11 cellular contexts compared by ENCODE assay signal in genomic region chr4:36348403-36348938, GRCh38.
DNase-seq lines count a peak whose midpoint lies in the region; ATAC-seq and TF ChIP-seq lines count a peak whose summit lies in the region.
"Had no signal": no experiment of that assay in that cellular context is flagged by ENCODE, and none has a peak within 500 bp of the region (broad histone marks: within the 10 kb centered on the region; RNA-seq: fewer than 3 reads in every experiment).

No MANE protein-coding gene starts in this region.

- no peaks in the 10 kb centered on the region for H3K27me3 Mint-ChIP-seq in CD4-positive, alpha-beta memory T cell
- H3K27me3 Mint-ChIP-seq in central memory CD8-positive, alpha-beta T cell: no peaks in the 10 kb centered on the region

- H3K9me3 ChIP-seq in CD4-positive, alpha-beta memory T cell (ENCODE audit: control insufficient read depth in 1 of 2, low read length in 2 of 2): no peaks in the 10 kb centered on the region
- H3K9me3 ChIP-seq in Karpas-422 (ENCODE audit: low read length): no peaks in the 10 kb centered on the region
- H3K9me3 ChIP-seq: SJSA1 had no signal

- H3K4me3 Mint-ChIP-seq in CD4-positive, alpha-beta memory T cell: no peak overlapping the region
- H3K4me3 Mint-ChIP-seq in central memory CD8-positive, alpha-beta T cell: no peak overlapping the region

- intact Hi-C loops in CD4-positive, alpha-beta memory T cell (cut with micrococcal nuclease): no loop called here

- POLR2A ChIA-PET in CD4-positive, alpha-beta memory T cell (lab: Charles Lee; ENCODE audit: partially characterized antibody): interaction anchor here (2.0 kb wide), 1 partner anchor 104 kb away, joined by 8 read pairs; the partner anchor contains the start of gene ARAP2

- H3K4me2 ChIP-seq in Karpas-422 (ENCODE audit: low read depth, low read length, poor library complexity, severe bottlenecking): no peak overlapping the region

- DNase-seq in CD4-positive, alpha-beta memory T cell: peak in 1 of 5 donors; percentile 10
- DNase-seq in central memory CD8-positive, alpha-beta T cell (ENCODE audit: low spot score in 2 of 2): no peak
- no peak for DNase-seq in Karpas-422
- DNase-seq in erythroblast (lab: John Stamatoyannopoulos, UW): no peak
- DNase-seq in inferior parietal cortex (ENCODE audit: extremely low spot score): no peak
- no peak for DNase-seq in DMS 273 (lab: John Stamatoyannopoulos, UW; ENCODE audit: unreplicated experiment)

- H3K9ac ChIP-seq in Karpas-422 (ENCODE audit: low read length): no peak overlapping the region

- no peaks in the 10 kb centered on the region for H3K4me1 ChIP-seq in CD4-positive, alpha-beta memory T cell (ENCODE audit: insufficient read depth, low read length)
- H3K4me1 ChIP-seq in Karpas-422 (ENCODE audit: low read length): 0 out of 2 replicates have a peak, but pooled peaks cover 3% of the 10 kb centered on the region
- H3K4me1 ChIP-seq: SJSA1 had no signal

- CTCF ChIA-PET in CD4-positive, alpha-beta memory T cell (lab: Charles Lee; ENCODE audit: partially characterized antibody): interaction anchor here (0.9 to 4.2 kb wide), 6 partner anchors 23 to 55 kb away, joined by 3 to 105 read pairs (median 4); no protein-coding TSS in a partner anchor

- no peak overlapping the region for H3K27ac ChIP-seq in CD4-positive, alpha-beta memory T cell (ENCODE audit: low read depth, low read length)
- no peak overlapping the region for H3K27ac ChIP-seq in Karpas-422 (ENCODE audit: low read length)
- H3K27ac ChIP-seq: epithelial cell of prostate, SJSA1, skin epidermis had no signal

- peak; percentile 91 for ATAC-seq in GM19351 (IDR thresholded peaks at IDR 0.05; ENCODE audit: unreplicated experiment)
- ATAC-seq in HG03159 (IDR thresholded peaks at IDR 0.05; ENCODE audit: unreplicated experiment): peak; percentile 85
- ATAC-seq in central memory CD8-positive, alpha-beta T cell (replicated peaks; ENCODE audit: extremely low read depth, poor library complexity, severe bottlenecking): peak; percentile 66

- H4K20me1 ChIP-seq in Karpas-422 (ENCODE audit: insufficient read depth, low read depth, low read length): no peaks in the 10 kb centered on the region

- H3K4me3 ChIP-seq in CD4-positive, alpha-beta memory T cell (ENCODE audit: low read length in 2 of 2): no peak overlapping the region
- no peak overlapping the region for H3K4me3 ChIP-seq in Karpas-422 (ENCODE audit: low read length)
- H3K4me3 ChIP-seq: SJSA1, skin epidermis had no signal

- H3K36me3 ChIP-seq in CD4-positive, alpha-beta memory T cell (ENCODE audit: insufficient read depth, low read length): no peaks in the 10 kb centered on the region
- H3K36me3 ChIP-seq in Karpas-422 (ENCODE audit: insufficient read depth, low read length): no peaks in the 10 kb centered on the region
- H3K36me3 ChIP-seq: SJSA1 had no signal

- H3K79me2 ChIP-seq in Karpas-422 (ENCODE audit: low read length): no peaks in the 10 kb centered on the region

- H2AFZ ChIP-seq in Karpas-422 (ENCODE audit: low read length): no peak overlapping the region

- H3K36me3 Mint-ChIP-seq in CD4-positive, alpha-beta memory T cell: no peaks in the 10 kb centered on the region
- peaks cover 3% of the 10 kb centered on the region for H3K36me3 Mint-ChIP-seq in central memory CD8-positive, alpha-beta T cell (ENCODE audit: insufficient read depth)

- H3K9me3 Mint-ChIP-seq in CD4-positive, alpha-beta memory T cell: no peaks in the 10 kb centered on the region
- H3K9me3 Mint-ChIP-seq in central memory CD8-positive, alpha-beta T cell: no peaks in the 10 kb centered on the region

- no peaks in the 10 kb centered on the region for H3K27me3 ChIP-seq in CD4-positive, alpha-beta memory T cell (ENCODE audit: insufficient read depth, low read length)
- H3K27me3 ChIP-seq in Karpas-422 (ENCODE audit: low read length): no peaks in the 10 kb centered on the region
- H3K27me3 ChIP-seq: SJSA1 had no signal

- no peaks in the 10 kb centered on the region for H3K9me2 ChIP-seq in Karpas-422 (replicated peaks; ENCODE audit: insufficient read depth, low read length)

- TF ChIP-seq POLR2A in erythroblast (IDR thresholded peaks at IDR 0.05; ENCODE audit: low read length): no peak

- H3K4me1 Mint-ChIP-seq in CD4-positive, alpha-beta memory T cell: peaks cover 8 to 13% (median 8%) of the 10 kb centered on the region in 4 donors
- peaks cover 19% of the 10 kb centered on the region for H3K4me1 Mint-ChIP-seq in central memory CD8-positive, alpha-beta T cell

- peak overlapping the region in 5 of 7 donors; percentile 41 to 78 (median 58) for H3K27ac Mint-ChIP-seq in CD4-positive, alpha-beta memory T cell
- H3K27ac Mint-ChIP-seq in central memory CD8-positive, alpha-beta T cell (ENCODE audit: low read depth): peak overlapping the region; percentile 88
